In the genomic region with DNA sequence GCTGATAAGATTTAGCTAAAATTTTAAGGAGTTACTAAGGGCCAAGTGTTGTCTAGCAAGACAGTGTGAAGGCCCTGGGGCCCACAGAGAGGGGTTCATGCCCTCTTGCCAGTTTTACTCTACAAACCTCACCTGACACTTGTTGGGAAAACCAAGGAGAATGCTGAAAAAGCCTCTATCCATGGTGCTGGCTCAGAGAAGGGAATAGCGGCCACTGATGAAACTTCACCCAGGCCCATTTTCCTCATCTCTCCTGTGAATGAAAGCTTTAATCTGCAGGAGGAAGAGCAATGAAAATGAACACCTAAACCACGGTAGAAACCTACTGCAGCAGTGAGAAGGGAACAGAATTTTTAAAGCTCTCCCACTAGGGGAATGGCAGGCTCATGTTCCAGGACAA, we compare ENCODE assay signal across 1 cellular context.
TF ChIP-seq lines count a peak whose summit lies in the region.

No MANE protein-coding gene starts in this region.

TF ChIP-seq in SK-N-SH treated with all-trans-retinoic acid at 6 μM for 48 hours, 23 proteins besides CTCF, POLR2A, EP300 and RAD21 (continued from another document):
- TF ChIP-seq POU6F1 (CRISPR knock-in tag; IDR thresholded peaks at IDR 0.05; ENCODE audit: borderline replicate concordance, low read depth) (no peak), PPARA (CRISPR knock-in tag; IDR thresholded peaks at IDR 0.05; ENCODE audit: borderline replicate concordance) (no peak), ARNTL (CRISPR knock-in tag; IDR thresholded peaks at IDR 0.05; ENCODE audit: borderline replicate concordance, low read depth) (no peak), ZC3H10 (CRISPR knock-in tag; IDR thresholded peaks at IDR 0.05) (no peak), ZNF8 (CRISPR knock-in tag; IDR thresholded peaks at IDR 0.05) (no peak)
TF ChIP-seq in SK-N-SH treated with all-trans-retinoic acid at 6 μM for 48 hours: peak in this region for 0.
